1 cellular context compared by ENCODE assay signal in genomic region chr2:27960237-27960912, GRCh38.
TF ChIP-seq lines count a peak whose summit lies in the region.

No MANE protein-coding gene starts in this region.

TF ChIP-seq in WTC11, 78 proteins besides CTCF, POLR2A, EP300 and RAD21 (continued from another document):
- TF ChIP-seq ZNF532 (CRISPR knock-in tag; IDR thresholded peaks at IDR 0.05; ENCODE audit: borderline replicate concordance) (no peak), ATF3 (CRISPR knock-in tag; conservative IDR thresholded peaks at IDR 0.05) (no peak), IRF1 (CRISPR knock-in tag; IDR thresholded peaks at IDR 0.05) (no peak), SMAD3 (CRISPR knock-in tag; IDR thresholded peaks at IDR 0.05; ENCODE audit: borderline replicate concordance) (no peak), NR3C1 (CRISPR knock-in tag; conservative IDR thresholded peaks at IDR 0.05; ENCODE audit: low read depth) (no peak), TP53 (CRISPR knock-in tag; IDR thresholded peaks at IDR 0.05) (no peak), ZNF317 (CRISPR knock-in tag; IDR thresholded peaks at IDR 0.05; ENCODE audit: borderline replicate concordance, low read depth) (no peak), ATF1 (CRISPR knock-in tag; IDR thresholded peaks at IDR 0.05) (no peak), ZSCAN18 (CRISPR knock-in tag; IDR thresholded peaks at IDR 0.05) (no peak)
